ENCODE assay signal across 15 cellular contexts in genomic region chr6:166629628-166630027, GRCh38. TPM values are rescaled to one million over a fixed set of nuclear protein-coding genes. Genes with fewer than 3 reads are reported as not detected.
DNase-seq lines count a peak whose midpoint lies in the region; ATAC-seq, FAIRE-seq and TF ChIP-seq lines count a peak whose summit lies in the region.
"Had no signal": no experiment of that assay in that cellular context is flagged by ENCODE, and none has a peak within 500 bp of the region (broad histone marks: within the 10 kb centered on the region; RNA-seq: fewer than 3 reads in every experiment).

No MANE protein-coding gene starts in this region.

- no peak overlapping the region for H3K18ac ChIP-seq in IMR-90 (ENCODE audit: low read depth, low read length)

- peaks cover 0 to 12% (median 0%) of the 10 kb centered on the region in 11 experiments; a peak in 2 of 22 replicates for H4K20me1 ChIP-seq in BLaER1 treated with 17β-estradiol and CSF1 and Interleukin-3, amounts not matched to agents 10 nM and 100 nM
- H4K20me1 ChIP-seq in IMR-90 (ENCODE audit: insufficient read depth, low read length), result no peaks in the 10 kb centered on the region; the same call in 1 of the 2 replicates
- H4K20me1 ChIP-seq in K562 (replicated peaks; ENCODE audit: control insufficient read depth, insufficient read depth, low read length), result no peaks in the 10 kb centered on the region
- H4K20me1 ChIP-seq in keratinocyte (ENCODE audit: control insufficient read depth, extremely low read depth, insufficient read depth, low read length), result no peaks in the 10 kb centered on the region

- H2AFZ ChIP-seq in IMR-90 (replicated peaks; ENCODE audit: low read length, poor library complexity) (no peak overlapping the region), K562 (ENCODE audit: low read depth, low read length) (no peak overlapping the region), keratinocyte (ENCODE audit: control insufficient read depth, low read length) (no peak overlapping the region)

- peaks cover 36 to 66% (median 57%) of the 10 kb centered on the region in 10 experiments for H3K4me1 ChIP-seq in BLaER1 treated with 17β-estradiol and CSF1 and Interleukin-3, amounts not matched to agents 10 nM and 100 nM
- peaks cover 9% of the 10 kb centered on the region for H3K4me1 ChIP-seq in IMR-90 (ENCODE audit: control insufficient read depth, insufficient read depth, low read length)
- peaks cover 2 to 24% of the 10 kb centered on the region in 2 experiments; a peak in 2 of 5 replicates for H3K4me1 ChIP-seq in K562 (replicated peaks in 1 of 2; ENCODE audit: control insufficient read depth in 2 of 2, insufficient read depth in 2 of 2, low read length in 2 of 2)
- peaks cover 12% of the 10 kb centered on the region for H3K4me1 ChIP-seq in keratinocyte (ENCODE audit: control insufficient read depth, extremely low read depth, insufficient read depth, low read length)
- peaks cover 21% of the 10 kb centered on the region for H3K4me1 ChIP-seq in suprapubic skin
- H3K4me1 ChIP-seq in colonic mucosa, result peaks cover 6% of the 10 kb centered on the region

- H3K27me3 ChIP-seq in BLaER1 treated with 17β-estradiol and CSF1 and Interleukin-3, amounts not matched to agents 10 nM and 100 nM, result peaks cover 18 to 39% (median 24%) of the 10 kb centered on the region in 11 experiments
- H3K27me3 ChIP-seq in IMR-90 (ENCODE audit: control insufficient read depth, insufficient read depth, low read length) (no peaks in the 10 kb centered on the region), K562 (ENCODE audit: control insufficient read depth in 2 of 2, insufficient read depth in 2 of 2, low read length in 2 of 2) (peaks cover 12 to 64% of the 10 kb centered on the region in 2 experiments; a peak in 3 of 5 replicates), keratinocyte (ENCODE audit: control insufficient read depth, extremely low read depth, insufficient read depth, low read length) (peaks cover 5% of the 10 kb centered on the region), suprapubic skin (peaks cover 7% of the 10 kb centered on the region), colonic mucosa (no peaks in the 10 kb centered on the region)

- no peak overlapping the region for H3K14ac ChIP-seq in IMR-90 (replicated peaks; ENCODE audit: low read depth, low read length)

- H3K79me1 ChIP-seq in IMR-90 (ENCODE audit: low read depth in 1 of 2, low read length in 2 of 2), result peaks cover 0 to 16% of the 10 kb centered on the region in 2 experiments; a peak in 2 of 4 replicates

- no peak for TF ChIP-seq EP300 in K562 (IDR thresholded peaks at IDR 0.05; ENCODE audit: low read length)
- no peak for TF ChIP-seq EP300 in suprapubic skin (IDR thresholded peaks at IDR 0.05)

- ATAC-seq in IMR-90 (ENCODE audit: low read depth) (no peak), K562 (no peak), GM21717 (IDR thresholded peaks at IDR 0.05; ENCODE audit: unreplicated experiment) (no peak), GM18519 (IDR thresholded peaks at IDR 0.05; ENCODE audit: low FRiP score, unreplicated experiment) (no peak)
- ATAC-seq: GM12878, heart right ventricle had no signal

- BruUV-seq in IMR-90 (replicated peaks; lab: Mats Ljungman, UMichigan) (no TSS peak), K562 (replicated peaks; lab: Mats Ljungman, UMichigan) (no TSS peak)

- in situ Hi-C loops in IMR-90 (cut with MboI; ENCODE audit: low sequenced_read_pairs), result loop anchor here (5.0 to 25.0 kb wide), 2 partner anchors 67 to 358 kb away; partner anchors contain the start of gene CEP43
- in situ Hi-C loops in K562 (cut with MboI), result no loop called here

- POLR2A ChIA-PET in IMR-90 (lab: Charles Lee; ENCODE audit: unreplicated experiment) (no interaction called here), K562 (lab: Yijun Ruan, JAX) (interaction anchor here (1.3 kb wide), 1 partner anchor 9 kb away, joined by 3 read pairs; no protein-coding TSS in a partner anchor)

- no peak overlapping the region for H2BK5ac ChIP-seq in IMR-90 (ENCODE audit: low read depth, low read length, poor library complexity, severe bottlenecking)

- TF ChIP-seq RAD21 in IMR-90 (IDR thresholded peaks at IDR 0.05; ENCODE audit: low read length) (no peak), K562 (CRISPR knock-in tag; conservative IDR thresholded peaks at IDR 0.05 in 1 of 2, IDR thresholded peaks at IDR 0.05 in 1 of 2) (no peak)

- H3K9me1 ChIP-seq in IMR-90 (ENCODE audit: insufficient read depth, low read length) (peaks cover 9% of the 10 kb centered on the region), K562 (ENCODE audit: control insufficient read depth, insufficient read depth, low read length) (no peaks in the 10 kb centered on the region), keratinocyte (ENCODE audit: control insufficient read depth, extremely low read depth, insufficient read depth, low read length) (no peaks in the 10 kb centered on the region)

- peaks cover 0 to 11% (median 3%) of the 10 kb centered on the region in 11 experiments; a peak in 7 of 22 replicates for H3K9me3 ChIP-seq in BLaER1 treated with 17β-estradiol and CSF1 and Interleukin-3, amounts not matched to agents 10 nM and 100 nM (replicated peaks in 1 of 11)
- no peaks in the 10 kb centered on the region for H3K9me3 ChIP-seq in IMR-90 (ENCODE audit: control insufficient read depth, insufficient read depth, low read length)
- H3K9me3 ChIP-seq in K562 (replicated peaks; ENCODE audit: control insufficient read depth, insufficient read depth, low read depth, low read length), result no peaks in the 10 kb centered on the region
- H3K9me3 ChIP-seq in keratinocyte (ENCODE audit: control insufficient read depth, low read depth, low read length), result no peaks in the 10 kb centered on the region
- H3K9me3 ChIP-seq in suprapubic skin, result no peaks in the 10 kb centered on the region
- H3K9me3 ChIP-seq in colonic mucosa, result no peaks in the 10 kb centered on the region
- H3K9me3 ChIP-seq: heart right ventricle had no signal

- H2BK15ac ChIP-seq in IMR-90 (ENCODE audit: low read depth, low read length), result no peak overlapping the region; the same call in 2 of the 3 replicates

- TF ChIP-seq CTCF in IMR-90 (conservative IDR thresholded peaks at IDR 0.05; ENCODE audit: low read depth, low read length) (no peak), K562 (IDR thresholded peaks at IDR 0.05 in 2 of 3, conservative IDR thresholded peaks at IDR 0.05 in 1 of 3; ENCODE audit: insufficient read depth in 2 of 3, low read depth in 1 of 3, low read length in 3 of 3) (no peak), keratinocyte (optimal IDR thresholded peaks at IDR 0.05 in 1 of 3, IDR thresholded peaks at IDR 0.05 in 1 of 3, conservative IDR thresholded peaks at IDR 0.05 in 1 of 3; ENCODE audit: extremely low read depth in 1 of 3, insufficient read depth in 2 of 3, low read length in 3 of 3) (no peak), suprapubic skin (IDR thresholded peaks at IDR 0.05) (no peak), colonic mucosa (IDR thresholded peaks at IDR 0.05) (no peak)

- no peak overlapping the region for H3K9ac ChIP-seq in BLaER1 treated with 17β-estradiol and CSF1 and Interleukin-3, amounts not matched to agents 10 nM and 100 nM
- H3K9ac ChIP-seq in IMR-90 (ENCODE audit: low read depth, low read length) (no peak overlapping the region), K562 (ENCODE audit: insufficient read depth in 1 of 2, low read depth in 2 of 2, low read length in 2 of 2) (no peak overlapping the region), keratinocyte (ENCODE audit: control insufficient read depth, extremely low read depth, insufficient read depth, low read length) (no peak overlapping the region), colonic mucosa (ENCODE audit: low read depth in 2 of 2, low read length in 2 of 2) (no peak overlapping the region)

- H3K79me2 ChIP-seq in K562 (ENCODE audit: control insufficient read depth, insufficient read depth, low read length) (no peaks in the 10 kb centered on the region), keratinocyte (ENCODE audit: control insufficient read depth, insufficient read depth, low read length) (no peaks in the 10 kb centered on the region)

- FAIRE-seq in K562 (lab: Jason Lieb, UNC) (no peak), keratinocyte (lab: Jason Lieb, UNC) (peak; percentile 23)
- FAIRE-seq: GM12878 had no signal

- CTCF ChIA-PET in IMR-90 (lab: Yijun Ruan, JAX), result interaction anchor here (0.9 kb wide), 1 partner anchor 13 kb away, joined by 3 read pairs; no protein-coding TSS in a partner anchor
- CTCF ChIA-PET in K562 (lab: Yijun Ruan, JAX; ENCODE audit: low intra/inter-chr PET ratio), result no interaction called here

- DNase-seq in IMR-90 (peak; percentile 89), K562 (ENCODE audit: extremely low read depth in 1 of 4, low spot score in 3 of 4) (peak in 1 of 4 experiments; percentile 14), keratinocyte (ENCODE audit: low read depth, low spot score) (no peak), suprapubic skin (ENCODE audit: low spot score in 2 of 2) (no peak), colonic mucosa (no peak)
- DNase-seq: activated B cell treated with CpG ODN at 0.5 μM for 24 hours; activated naive CD4-positive, alpha-beta T cell treated with anti-CD3 and anti-CD28 coated beads, Interleukin-2, amount 10 ng/mL, durations not matched to agents 7 days and 5 days; DMS79 treated with DMSO at 0.1 percent for 48 hours; endodermal cell; heart right ventricle; NCI-H1436 had no signal

- no peak overlapping the region for H2AK5ac ChIP-seq in IMR-90 (ENCODE audit: low read depth, low read length)

- TF ChIP-seq POLR2A in IMR-90 (IDR thresholded peaks at IDR 0.05; ENCODE audit: low read depth, low read length) (no peak), K562 (conservative IDR thresholded peaks at IDR 0.05) (no peak), suprapubic skin (IDR thresholded peaks at IDR 0.05) (no peak)

- dilution Hi-C loops in IMR-90 (cut with HindIII; ENCODE audit: low sequenced_read_pairs, unreplicated experiment), result no loop called here
- dilution Hi-C loops in keratinocyte (cut with MboI; ENCODE audit: extremely low pct_ligation_motif_present, low sequenced_read_pairs), result no loop called here

- no peak overlapping the region for H4K8ac ChIP-seq in IMR-90 (ENCODE audit: low read depth in 2 of 2, low read length in 2 of 2)

- H2AK9ac ChIP-seq in IMR-90 (replicated peaks; ENCODE audit: low read depth, low read length, poor library complexity), result no peak overlapping the region

- no peak overlapping the region for H3K56ac ChIP-seq in IMR-90 (ENCODE audit: extremely low read depth, insufficient read depth, low read length)

- no peaks in the 10 kb centered on the region for H3K36me3 ChIP-seq in BLaER1 treated with 17β-estradiol and CSF1 and Interleukin-3, amounts not matched to agents 10 nM and 100 nM
- H3K36me3 ChIP-seq in IMR-90 (ENCODE audit: control insufficient read depth, insufficient read depth, low read length) (no peaks in the 10 kb centered on the region), K562 (ENCODE audit: control insufficient read depth, insufficient read depth, low read length) (no peaks in the 10 kb centered on the region), keratinocyte (ENCODE audit: control insufficient read depth in 2 of 2, extremely low read depth in 1 of 2, insufficient read depth in 2 of 2, low read length in 2 of 2) (no peaks in the 10 kb centered on the region), suprapubic skin (no peaks in the 10 kb centered on the region), colonic mucosa (no peaks in the 10 kb centered on the region)
- H3K36me3 ChIP-seq: heart right ventricle had no signal

- no peak overlapping the region for H3K4me3 ChIP-seq in BLaER1 treated with 17β-estradiol and CSF1 and Interleukin-3, amounts not matched to agents 10 nM and 100 nM
- H3K4me3 ChIP-seq in IMR-90 (ENCODE audit: insufficient read depth, low read depth, low read length) (no peak overlapping the region), K562 (no peak overlapping the region), keratinocyte (ENCODE audit: control insufficient read depth in 2 of 3, extremely low read depth in 1 of 3, insufficient read depth in 2 of 3, low read depth in 1 of 3, low read length in 3 of 3) (no peak overlapping the region), suprapubic skin (no peak overlapping the region), colonic mucosa (no peak overlapping the region)
- H3K4me3 ChIP-seq: GM12878 had no signal

- 0 out of 2 replicates have a peak overlapping the region, but pooled peaks have one; percentile 17 for H3K4ac ChIP-seq in IMR-90 (ENCODE audit: low read depth, low read length)

- no peak overlapping the region for H4K5ac ChIP-seq in IMR-90 (ENCODE audit: low read depth, low read length)

- intact Hi-C loops in IMR-90 (cut with micrococcal nuclease) (loop anchor here (5.0 kb wide), 3 partner anchors 77 to 368 kb away; partner anchors contain the start of gene CEP43), K562 (cut with micrococcal nuclease) (no loop called here), colonic mucosa (cut with DNase I) (no loop called here)

- no peak overlapping the region for H3K27ac ChIP-seq in BLaER1 treated with 17β-estradiol and CSF1 and Interleukin-3, amounts not matched to agents 10 nM and 100 nM
- no peak overlapping the region for H3K27ac ChIP-seq in IMR-90 (ENCODE audit: insufficient read depth, low read length)
- H3K27ac ChIP-seq in K562 (ENCODE audit: extremely low read depth, low read depth, low read length), result no peak overlapping the region
- H3K27ac ChIP-seq in keratinocyte (ENCODE audit: control insufficient read depth, insufficient read depth, low read length), result no peak overlapping the region
- no peak overlapping the region for H3K27ac ChIP-seq in suprapubic skin
- H3K27ac ChIP-seq in colonic mucosa, result no peak overlapping the region

- peak overlapping the region; percentile 24; the same call in 1 of the 2 replicates for H2BK20ac ChIP-seq in IMR-90 (ENCODE audit: low read depth, low read length)

- 86% methylated on average over 2 of the region's 5 CpGs; no CpG with 5 or more reads in 1 of the 2 experiments for WGBS in IMR-90 (ENCODE audit: extremely low coverage in 2 of 2, insufficient read length in 1 of 2), 2 experiments
- WGBS in K562 (ENCODE audit: insufficient coverage, low coverage, missing lambda C conversion rate), result 0% methylated on average over 5 of the region's 5 CpGs
- 89% methylated on average over 5 of the region's 5 CpGs for WGBS in suprapubic skin

- H3K23ac ChIP-seq in IMR-90 (ENCODE audit: low read depth, low read length), result peak overlapping the region; percentile 50; the same call in 1 of the 2 replicates

- H3K4me2 ChIP-seq in BLaER1 treated with 17β-estradiol and CSF1 and Interleukin-3, amounts not matched to agents 10 nM and 100 nM, result peak overlapping the region in 7 of 11 experiments; percentile 6 to 99 (median 16); a peak in 4 of 22 replicates
- H3K4me2 ChIP-seq in IMR-90 (ENCODE audit: low read depth, low read length) (no peak overlapping the region; the same call in 1 of the 2 replicates), K562 (ENCODE audit: insufficient read depth, low read length) (no peak overlapping the region), keratinocyte (ENCODE audit: control insufficient read depth, extremely low read depth, insufficient read depth, low read depth, low read length) (no peak overlapping the region)

- H2BK120ac ChIP-seq in IMR-90 (ENCODE audit: low read depth, low read length), result no peak overlapping the region

- 0 out of 2 replicates have a peak overlapping the region, but pooled peaks have one; percentile 26 for H4K91ac ChIP-seq in IMR-90 (ENCODE audit: insufficient read depth, low read depth, low read length)

RNA-seq across cellular contexts. Expression of gene RPS6KA2, which starts 2.6 kb away (rescaled TPM):
- total RNA-seq in IMR-90 (2012; rRNA removed) (22.2 and 26.9 TPM in 2 replicates), K562 (2014; rRNA removed) (0.78 and 0.86 TPM in 2 replicates), K562 (2014; rRNA removed; fragmentation: Illumina TruSeq; extraction: Trizol) (0.36 and 0.48 TPM in 2 replicates), K562 (2015; rRNA removed; fragmentation: Illumina TruSeq; extraction: Trizol) (0.49 and 0.65 TPM in 2 replicates), K562 (2021) (0.51 and 0.92 TPM in 2 replicates), suprapubic skin (10 to 100 TPM; 24.2 to 38.5 (median 32.3) TPM), colonic mucosa (10 to 100 TPM in 1 of 2 donors, 1 to 10 TPM in 1; 7.8 to 13.6 TPM)
- polyA plus RNA-seq in IMR-90 (2012; rRNA removed) (27.6 and 31.3 TPM in 2 replicates), K562 (2011; rRNA removed) (0.31 and 1.0 TPM in 2 replicates), K562 (2014; fragmentation: Illumina TruSeq; extraction: Trizol) (0.39 and 1.00 TPM in 2 replicates), K562 (2014; fragmentation: Nextera tagmentation; extraction: Ambion mirVana) (under 1 TPM; 0.29 to 0.53 TPM), K562 (2014; rRNA removed) (0.84 TPM in 1 of 2 replicates, not detected in the other), keratinocyte (8.2 to 10.4 TPM (median 9.2 TPM) in 3 replicates)
- polyA plus RNA-seq in IMR-90 (2012; cell fraction: cytosol; rRNA removed), result 22.6 and 41.6 TPM in 2 replicates
- polyA plus RNA-seq in IMR-90 (2012; cell fraction: nucleus; rRNA removed; ENCODE audit: low replicate concordance), result 23.6 and 31.1 TPM in 2 replicates
- 0.67 TPM in 1 of 2 replicates, not detected in the other for total RNA-seq in K562 (2011; cell fraction: chromatin; rRNA removed; ENCODE audit: low replicate concordance)
- total RNA-seq in K562 (2011; cell fraction: nucleolus; rRNA removed), result not detected in 2 replicates
- total RNA-seq in K562 (2011; cell fraction: nucleoplasm; rRNA removed), result 0.22 TPM in 1 of 2 replicates, not detected in the other
- 0.31 and 1.4 TPM in 2 replicates for polyA plus RNA-seq in K562 (2011; cell fraction: cytosol; rRNA removed)
- 1.1 and 6.2 TPM in 2 replicates for polyA plus RNA-seq in K562 (2011; cell fraction: nucleus; rRNA removed)
- 0.69 and 1.4 TPM in 2 replicates for polyA plus RNA-seq in K562 (2012)
- polyA minus RNA-seq in K562 (2011; rRNA and poly(A)+ RNA removed), result 2.0 TPM in 1 of 2 replicates, not detected in the other
- not detected in 2 replicates for polyA minus RNA-seq in K562 (2011; cell fraction: cytosol; rRNA and poly(A)+ RNA removed)
- 0.54 and 2.2 TPM in 2 replicates for polyA minus RNA-seq in K562 (2011; cell fraction: nucleus; rRNA and poly(A)+ RNA removed)
- polyA plus RNA-seq in keratinocyte (2011; ENCODE audit: low read depth), result 6.0 TPM
- 10.2 and 15.1 TPM in 2 replicates for polyA plus RNA-seq in keratinocyte (2011; cell fraction: cytosol; rRNA removed)
- polyA plus RNA-seq in keratinocyte (2011; cell fraction: nucleus; rRNA removed), result 9.6 and 11.9 TPM in 2 replicates
- 8.3 and 11.2 TPM in 2 replicates for polyA plus RNA-seq in keratinocyte (2012; ENCODE audit: low replicate concordance)
- 17.2 to 47.4 TPM (median 18.7 TPM) in 3 replicates for polyA minus RNA-seq in keratinocyte
- 17.3 TPM for polyA minus RNA-seq in keratinocyte (2011; cell fraction: cytosol; rRNA and poly(A)+ RNA removed)
- polyA minus RNA-seq in keratinocyte (2011; cell fraction: nucleus; rRNA and poly(A)+ RNA removed), result 7.9 and 13.3 TPM in 2 replicates

RNA-seq across cellular contexts. Expression of gene RAMACL, which starts 43.1 kb away (rescaled TPM):
- 0.90 and 1.1 TPM in 2 replicates for total RNA-seq in IMR-90 (2012; rRNA removed)
- polyA plus RNA-seq in IMR-90 (2012; rRNA removed), result 0.17 and 0.46 TPM in 2 replicates
- 0.02 and 0.03 TPM in 2 replicates for polyA plus RNA-seq in IMR-90 (2012; cell fraction: cytosol; rRNA removed)
- polyA plus RNA-seq in IMR-90 (2012; cell fraction: nucleus; rRNA removed; ENCODE audit: low replicate concordance), result 0.17 and 0.94 TPM in 2 replicates
- 0.19 TPM in 1 of 2 replicates, not detected in the other for total RNA-seq in K562 (2011; cell fraction: chromatin; rRNA removed; ENCODE audit: low replicate concordance)
- not detected in 2 replicates for total RNA-seq in K562 (2011; cell fraction: nucleolus; rRNA removed)
- not detected in 2 replicates for total RNA-seq in K562 (2011; cell fraction: nucleoplasm; rRNA removed)
- not detected in 2 replicates for total RNA-seq in K562 (2014; rRNA removed)
- total RNA-seq in K562 (2014; rRNA removed; fragmentation: Illumina TruSeq; extraction: Trizol), result 0.36 and 0.45 TPM in 2 replicates
- total RNA-seq in K562 (2015; rRNA removed; fragmentation: Illumina TruSeq; extraction: Trizol), result 0.18 and 0.19 TPM in 2 replicates
- total RNA-seq in K562 (2021), result 0.11 TPM in 1 of 2 replicates, not detected in the other
- 0.50 and 0.56 TPM in 2 replicates for polyA plus RNA-seq in K562 (2011; rRNA removed)
- 0.06 TPM in 1 of 2 replicates, not detected in the other for polyA plus RNA-seq in K562 (2011; cell fraction: cytosol; rRNA removed)
- polyA plus RNA-seq in K562 (2011; cell fraction: nucleus; rRNA removed), result 0.10 and 0.27 TPM in 2 replicates
- polyA plus RNA-seq in K562 (2012), result 0.17 and 0.33 TPM in 2 replicates
- 0.46 and 0.50 TPM in 2 replicates for polyA plus RNA-seq in K562 (2014; fragmentation: Illumina TruSeq; extraction: Trizol)
- 1 to 10 TPM; 1.3 to 1.7 TPM for polyA plus RNA-seq in K562 (2014; fragmentation: Nextera tagmentation; extraction: Ambion mirVana)
- 0.09 and 0.12 TPM in 2 replicates for polyA plus RNA-seq in K562 (2014; rRNA removed)
- 0.48 and 1.1 TPM in 2 replicates for polyA minus RNA-seq in K562 (2011; rRNA and poly(A)+ RNA removed)
- polyA minus RNA-seq in K562 (2011; cell fraction: cytosol; rRNA and poly(A)+ RNA removed), result not detected in 2 replicates
- polyA minus RNA-seq in K562 (2011; cell fraction: nucleus; rRNA and poly(A)+ RNA removed), result 0.44 TPM in 1 of 2 replicates, not detected in the other
- 4.0 to 7.7 TPM (median 5.3 TPM) in 3 replicates for polyA plus RNA-seq in keratinocyte
- 4.1 TPM for polyA plus RNA-seq in keratinocyte (2011; ENCODE audit: low read depth)
- polyA plus RNA-seq in keratinocyte (2011; cell fraction: cytosol; rRNA removed), result 5.2 and 5.7 TPM in 2 replicates
- 4.1 and 5.0 TPM in 2 replicates for polyA plus RNA-seq in keratinocyte (2011; cell fraction: nucleus; rRNA removed)
- polyA plus RNA-seq in keratinocyte (2012; ENCODE audit: low replicate concordance), result 3.9 and 6.1 TPM in 2 replicates
- 2.7 to 3.8 TPM in 2 of 3 replicates, not detected in the other for polyA minus RNA-seq in keratinocyte
- polyA minus RNA-seq in keratinocyte (2011; cell fraction: cytosol; rRNA and poly(A)+ RNA removed), result 2.9 TPM
- 0.42 and 3.4 TPM in 2 replicates for polyA minus RNA-seq in keratinocyte (2011; cell fraction: nucleus; rRNA and poly(A)+ RNA removed)
- total RNA-seq in suprapubic skin, result 1 to 10 TPM; 1.0 to 3.6 (median 1.1) TPM
- total RNA-seq in colonic mucosa, result under 1 TPM; 0.48 to 0.54 TPM

Comparison
In these comparisons a context has a peak if more than half of its experiments do, and no peak if none do; other contexts are left out.
1. H3K4me2 ChIP-seq: peak in BLaER1 treated with 17β-estradiol and CSF1 and Interleukin-3, amounts not matched to agents 10 nM and 100 nM (7 of 11); none in IMR-90 (single experiment), K562 (single experiment) and keratinocyte (single experiment).
2. RNA of gene RPS6KA2, which starts 2.6 kb away (total RNA-seq): 24.2 to 38.5 TPM in suprapubic skin, 22.2 to 26.9 TPM in IMR-90 and 7.8 to 13.6 TPM in colonic mucosa; 0.22 to 0.92 TPM in K562; every median in the first group is over 4 times any median in the second.